29 cellular contexts compared by ENCODE assay signal in the genomic region with DNA sequence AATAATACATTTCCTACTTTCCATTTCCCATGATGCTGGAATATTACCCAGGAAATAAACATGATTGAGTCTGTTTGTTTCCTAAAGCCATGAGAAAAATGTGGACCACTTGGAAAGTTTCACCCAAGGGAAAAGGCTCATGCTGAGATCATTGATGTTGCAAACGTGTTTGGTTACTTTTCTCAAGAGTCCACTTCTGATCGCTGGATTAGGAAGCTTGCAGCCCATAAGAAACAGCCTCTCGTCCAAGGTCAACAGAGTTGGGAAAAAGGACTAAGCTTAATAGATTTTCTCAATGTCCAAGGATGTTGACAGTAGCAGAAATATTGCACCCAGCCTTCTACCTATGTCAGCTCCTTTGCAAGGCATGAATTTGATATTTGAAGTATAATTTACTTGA.
A peak's percentile ranks its signal among the peaks of the same experiment; 100 is the strongest.
DNase-seq lines count a peak whose midpoint lies in the region; ATAC-seq and TF ChIP-seq lines count a peak whose summit lies in the region.
"Had no signal": no experiment of that assay in that cellular context is flagged by ENCODE, and none has a peak within 500 bp of the region (broad histone marks: within the 10 kb centered on the region; RNA-seq: fewer than 3 reads in every experiment).

No MANE protein-coding gene starts in this region.

- H3K9me3 Mint-ChIP-seq in nephron = no peaks in the 10 kb centered on the region
- H3K9me3 Mint-ChIP-seq: activated T-cell treated with anti-CD3 and anti-CD28 coated beads, Interleukin-2, amount 50 U/mL, for 72 hours; CD8-positive, alpha-beta memory T cell; neural progenitor cell had no signal

- 38 to 39% methylated on average over 3 of the region's 3 CpGs for WGBS in tibial nerve, 2 donors

- TF ChIP-seq EP300 in tibial nerve (IDR thresholded peaks at IDR 0.05) = no peak

- peak overlapping the region in 2 of 3 experiments; percentile 35 to 81 for H3K27ac Mint-ChIP-seq in nephron
- H3K27ac Mint-ChIP-seq: activated T-cell treated with anti-CD3 and anti-CD28 coated beads, Interleukin-2, amount 50 U/mL, for 72 hours; CD8-positive, alpha-beta memory T cell; neural progenitor cell had no signal

- no peaks in the 10 kb centered on the region for H3K9me3 ChIP-seq in tibial nerve
- H3K9me3 ChIP-seq: MG63, Peyer's patch, psoas muscle, SJSA1, transverse colon had no signal

- H3K4me1 Mint-ChIP-seq in nephron = peaks cover 7% of the 10 kb centered on the region
- H3K4me1 Mint-ChIP-seq: CD8-positive, alpha-beta memory T cell had no signal

- H3K27me3 Mint-ChIP-seq in nephron (ENCODE audit: low read depth) = no peaks in the 10 kb centered on the region

- no peak overlapping the region for H3K4me3 Mint-ChIP-seq in nephron
- H3K4me3 Mint-ChIP-seq: activated T-cell treated with anti-CD3 and anti-CD28 coated beads, Interleukin-2, amount 50 U/mL, for 72 hours; CD8-positive, alpha-beta memory T cell; neural progenitor cell had no signal

- DNase-seq in HCEC 1CT (peak; percentile 1), LNCaP clone FGC (ENCODE audit: low read depth) (peak; percentile 97), brain pericyte (ENCODE audit: low read depth, low spot score) (peak; percentile 63), tibial nerve (ENCODE audit: low spot score in 2 of 2) (no peak)
- no peak for DNase-seq in activated CD4-positive, CD25-positive, alpha-beta regulatory T cell treated with anti-CD3 and anti-CD28 coated beads, Interleukin-2, amount 50 U/mL, for 72 hours
- DNase-seq: activated naive CD4-positive, alpha-beta T cell treated with anti-CD3 and anti-CD28 coated beads, Interleukin-2, amount 50 U/mL, for 16 hours; activated T-cell treated with anti-CD3 and anti-CD28 coated beads, Interleukin-2, amount 50 U/mL, for 72 hours; aorta; CD8-positive, alpha-beta memory T cell; central memory CD4-positive, alpha-beta T cell; dorsolateral prefrontal cortex; foreskin melanocyte; hippocampal formation; MG63; NCI-H1694 treated with DMSO at 0.1 percent for 48 hours; NCI-H2227 treated with DMSO at 0.1 percent for 48 hours; Peyer's patch; psoas muscle; small intestine; stimulated activated CD4-positive, alpha-beta T cell treated with anti-CD3 and anti-CD28 coated beads, Interleukin-2, amount 100 ng/mL, for 48 hours; stimulated activated naive CD4-positive, alpha-beta T cell treated with Interleukin-2 at 50 U/mL for 16 hours; T-helper 1 cell; transverse colon had no signal

- H3K36me3 ChIP-seq in tibial nerve = no peaks in the 10 kb centered on the region
- H3K36me3 ChIP-seq: MG63, neural progenitor cell, Peyer's patch, SJSA1, transverse colon had no signal

- no peak for ATAC-seq in HG03280 (IDR thresholded peaks at IDR 0.05; ENCODE audit: unreplicated experiment)
- ATAC-seq in GM18511 (IDR thresholded peaks at IDR 0.05; ENCODE audit: unreplicated experiment) = no peak
- ATAC-seq: activated T-cell treated with anti-CD3 and anti-CD28 coated beads, Interleukin-2, amount 50 U/mL, for 72 hours; psoas muscle had no signal

- H3K4me3 ChIP-seq in LNCaP clone FGC (ENCODE audit: low read depth, low read length) = no peak overlapping the region
- H3K4me3 ChIP-seq in tibial nerve = no peak overlapping the region
- H3K4me3 ChIP-seq: dorsolateral prefrontal cortex, MG63, neural progenitor cell, Peyer's patch, psoas muscle, SJSA1, transverse colon had no signal

- no peak overlapping the region for H3K27ac ChIP-seq in tibial nerve
- H3K27ac ChIP-seq: HL-60, neural progenitor cell, Peyer's patch, psoas muscle, SJSA1, transverse colon had no signal

- no peaks in the 10 kb centered on the region for H3K4me1 ChIP-seq in tibial nerve
- H3K4me1 ChIP-seq: neural progenitor cell, Peyer's patch, psoas muscle, SJSA1, transverse colon had no signal

- no peaks in the 10 kb centered on the region for H3K27me3 ChIP-seq in tibial nerve
- H3K27me3 ChIP-seq: dorsolateral prefrontal cortex, MG63, neural progenitor cell, Peyer's patch, SJSA1, transverse colon had no signal

- no peaks in the 10 kb centered on the region for H3K36me3 Mint-ChIP-seq in nephron (ENCODE audit: low read depth)
- H3K36me3 Mint-ChIP-seq: CD8-positive, alpha-beta memory T cell; neural progenitor cell had no signal

- TF ChIP-seq POLR2A in tibial nerve (IDR thresholded peaks at IDR 0.05) = no peak

- TF ChIP-seq CTCF in LNCaP clone FGC (IDR thresholded peaks at IDR 0.05; ENCODE audit: control insufficient read depth, extremely low read depth, insufficient read depth) (no peak), nephron (IDR thresholded peaks at IDR 0.05; ENCODE audit: unreplicated experiment in 3 of 3) (no peak), tibial nerve (IDR thresholded peaks at IDR 0.05) (no peak)

Comparison
In these comparisons a context has a peak if more than half of its experiments do, and no peak if none do; other contexts are left out.
1. DNase-seq: peak in HCEC 1CT (single experiment), LNCaP clone FGC (single experiment) and brain pericyte (single experiment); none in tibial nerve (0 of 2) and activated CD4-positive, CD25-positive, alpha-beta regulatory T cell treated with anti-CD3 and anti-CD28 coated beads, Interleukin-2, amount 50 U/mL, for 72 hours (single experiment).